Comparison of ENCODE assay signal across 13 cellular contexts in genomic region chr2:182593394-182593707, GRCh38.
DNase-seq lines count a peak whose midpoint lies in the region; ATAC-seq and TF ChIP-seq lines count a peak whose summit lies in the region.
"Had no signal": no experiment of that assay in that cellular context is flagged by ENCODE, and none has a peak within 500 bp of the region (broad histone marks: within the 10 kb centered on the region; RNA-seq: fewer than 3 reads in every experiment).

No MANE protein-coding gene starts in this region.

- peak; percentile 78 for DNase-seq in A172 (ENCODE audit: low spot score)
- DNase-seq in HCEC 1CT, result peak; percentile 77
- peak; percentile 2 for DNase-seq in T1000 (lab: John Stamatoyannopoulos, UW)
- DNase-seq in fibroblast of villous mesenchyme (ENCODE audit: low read depth), result peak; percentile 84
- no peak for DNase-seq in NCI-H2029 (lab: John Stamatoyannopoulos, UW)
- DNase-seq in cortex of kidney (lab: John Stamatoyannopoulos, UW), result no peak
- DNase-seq in SKM-1 treated with dmso at 0.1 percent for 144 hours (lab: John Stamatoyannopoulos, UW; ENCODE audit: unreplicated experiment), result no peak
- DNase-seq: activated CD8-positive, alpha-beta T cell treated with anti-CD3 and anti-CD28 coated beads, Interleukin-2, amount 10 ng/mL, durations not matched to agents 7 days and 5 days; glutamatergic neuron; NCI-H1092 had no signal

- no peak for ATAC-seq in GM18502 (IDR thresholded peaks at IDR 0.05; ENCODE audit: poor library complexity, unreplicated experiment)
- ATAC-seq: activated CD8-positive, alpha-beta T cell treated with anti-CD3 and anti-CD28 coated beads, Interleukin-2, amount 10 ng/mL, durations not matched to agents 7 days and 5 days had no signal

- TF ChIP-seq CTCF in fibroblast of villous mesenchyme (IDR thresholded peaks at IDR 0.05; ENCODE audit: insufficient read depth, low read depth, low read length), result no peak

- H3K4me3 ChIP-seq in fibroblast of villous mesenchyme (ENCODE audit: low read depth, low read length), result no peak overlapping the region
- H3K4me3 ChIP-seq: BLaER1, GM12878 had no signal

Comparison
In these comparisons a context has a peak if more than half of its experiments do, and no peak if none do; other contexts are left out.
1. DNase-seq: peak in A172 (single experiment), HCEC 1CT (single experiment), T1000 (single experiment) and fibroblast of villous mesenchyme (single experiment); none in NCI-H2029 (single experiment), cortex of kidney (single experiment) and SKM-1 treated with dmso at 0.1 percent for 144 hours (single experiment).